Comparison of ENCODE assay signal across 9 cellular contexts in genomic region chr1:89907669-89908293, GRCh38.
DNase-seq lines count a peak whose midpoint lies in the region; ATAC-seq and TF ChIP-seq lines count a peak whose summit lies in the region.
"Had no signal": no experiment of that assay in that cellular context is flagged by ENCODE, and none has a peak within 500 bp of the region (broad histone marks: within the 10 kb centered on the region; RNA-seq: fewer than 3 reads in every experiment).

No MANE protein-coding gene starts in this region.

- CTCF ChIA-PET in IMR-90 (lab: Yijun Ruan, JAX), result interaction anchor here (1.5 kb wide), 1 partner anchor 35 kb away, joined by 3 read pairs; no protein-coding TSS in a partner anchor

- peak overlapping the region; percentile 87 for H3K14ac ChIP-seq in IMR-90 (replicated peaks; ENCODE audit: low read depth, low read length)

- intact Hi-C loops in IMR-90 (cut with micrococcal nuclease) (loop anchor here (5.0 kb wide), 3 partner anchors 40 to 80 kb away; no protein-coding TSS in a partner anchor), head of caudate nucleus (cut with DNase I) (no loop called here)

- peaks cover 22% of the 10 kb centered on the region for H3K36me3 Mint-ChIP-seq in brain
- no peaks in the 10 kb centered on the region for H3K36me3 Mint-ChIP-seq in nephron progenitor cell (ENCODE audit: low read depth)

- peak overlapping the region; percentile 66; the same call in 1 of the 2 replicates for H3K23ac ChIP-seq in IMR-90 (ENCODE audit: low read depth, low read length)

- H3K9me1 ChIP-seq in IMR-90 (ENCODE audit: insufficient read depth, low read length), result peaks cover 20% of the 10 kb centered on the region

- no peaks in the 10 kb centered on the region for H4K20me1 ChIP-seq in IMR-90 (ENCODE audit: insufficient read depth, low read length)

- peak overlapping the region; percentile 73 for H2BK15ac ChIP-seq in IMR-90 (ENCODE audit: low read depth, low read length)

- peaks cover 82% of the 10 kb centered on the region for H3K4me1 Mint-ChIP-seq in brain
- H3K4me1 Mint-ChIP-seq in nephron progenitor cell, result peaks cover 92% of the 10 kb centered on the region

- H3K4me1 ChIP-seq in IMR-90 (ENCODE audit: control insufficient read depth, insufficient read depth, low read length), result peaks cover 40% of the 10 kb centered on the region

- TF ChIP-seq POLR2A in IMR-90 (IDR thresholded peaks at IDR 0.05; ENCODE audit: low read depth, low read length), result no peak

- no peak overlapping the region for H3K4me3 ChIP-seq in IMR-90 (ENCODE audit: insufficient read depth, low read depth, low read length)

- peak overlapping the region; percentile 94 for H3K4ac ChIP-seq in IMR-90 (ENCODE audit: low read depth, low read length)

- H2AK9ac ChIP-seq in IMR-90 (replicated peaks; ENCODE audit: low read depth, low read length, poor library complexity), result no peak overlapping the region

- peak overlapping the region; percentile 80 for H4K5ac ChIP-seq in IMR-90 (ENCODE audit: low read depth, low read length)

- H3K9me3 Mint-ChIP-seq in brain, result no peaks in the 10 kb centered on the region
- H3K9me3 Mint-ChIP-seq in nephron progenitor cell, result no peaks in the 10 kb centered on the region

- BruUV-seq in IMR-90 (replicated peaks; lab: Mats Ljungman, UMichigan), result no TSS peak

- H2BK120ac ChIP-seq in IMR-90 (ENCODE audit: low read depth, low read length), result peak overlapping the region; percentile 99

- dilution Hi-C loops in IMR-90 (cut with HindIII; ENCODE audit: low sequenced_read_pairs, unreplicated experiment), result no loop called here

- POLR2A ChIA-PET in IMR-90 (lab: Charles Lee; ENCODE audit: unreplicated experiment), result no interaction called here

- ATAC-seq in IMR-90 (ENCODE audit: low read depth), result no peak

- H3K4me2 ChIP-seq in IMR-90 (ENCODE audit: low read depth, low read length), result no peak overlapping the region

- peak overlapping the region; percentile 87 for H4K91ac ChIP-seq in IMR-90 (ENCODE audit: insufficient read depth, low read depth, low read length)

- H3K9me3 ChIP-seq in IMR-90 (ENCODE audit: control insufficient read depth, insufficient read depth, low read length), result no peaks in the 10 kb centered on the region

- no peaks in the 10 kb centered on the region for H3K27me3 ChIP-seq in IMR-90 (ENCODE audit: control insufficient read depth, insufficient read depth, low read length)

- peak overlapping the region; percentile 97 for H2BK5ac ChIP-seq in IMR-90 (ENCODE audit: low read depth, low read length, poor library complexity, severe bottlenecking)

- peak overlapping the region in 4 of 5 experiments; percentile 75 to 97 (median 83) for H3K27ac Mint-ChIP-seq in brain
- H3K27ac Mint-ChIP-seq in nephron progenitor cell, result peak overlapping the region; percentile 95

- H3K27me3 Mint-ChIP-seq in brain, result peaks cover 3% of the 10 kb centered on the region
- no peaks in the 10 kb centered on the region for H3K27me3 Mint-ChIP-seq in nephron progenitor cell (ENCODE audit: low read depth, poor library complexity)

- H2AFZ ChIP-seq in IMR-90 (replicated peaks; ENCODE audit: low read length, poor library complexity), result no peak overlapping the region

- peak overlapping the region in 1 of 5 experiments; percentile 12 for H3K4me3 Mint-ChIP-seq in brain
- peak overlapping the region; percentile 12 for H3K4me3 Mint-ChIP-seq in nephron progenitor cell

- no peak overlapping the region for H3K9ac ChIP-seq in IMR-90 (ENCODE audit: low read depth, low read length)

- H3K56ac ChIP-seq in IMR-90 (ENCODE audit: extremely low read depth, insufficient read depth, low read length), result 0 out of 2 replicates have a peak overlapping the region, but pooled peaks have one; percentile 11

- DNase-seq in Caki2 (ENCODE audit: low read depth), result peak; percentile 26
- DNase-seq in IMR-90, result peak; percentile 82
- DNase-seq in nephron progenitor cell, result no peak
- DNase-seq in DMS114 treated with DMSO at 0.1 percent for 48 hours (lab: John Stamatoyannopoulos, UW; ENCODE audit: unreplicated experiment), result no peak
- DNase-seq in NCI-H2081 treated with DMSO at 0.1 percent for 48 hours (lab: John Stamatoyannopoulos, UW), result no peak
- no peak for DNase-seq in NK-92 treated with Interleukin-12 subunit alpha and Interleukin-12 subunit beta, amount 100 ng/mL, for 24 hours (lab: John Stamatoyannopoulos, UW)
- DNase-seq in head of caudate nucleus, result no peak
- DNase-seq: islet precursor cell had no signal

- H3K27ac ChIP-seq in IMR-90 (ENCODE audit: insufficient read depth, low read length), result peak overlapping the region; percentile 97; the same call in 1 of the 2 replicates

- H2AK5ac ChIP-seq in IMR-90 (ENCODE audit: low read depth, low read length), result peak overlapping the region; percentile 87

- no peak for TF ChIP-seq CTCF in IMR-90 (conservative IDR thresholded peaks at IDR 0.05; ENCODE audit: low read depth, low read length)
- TF ChIP-seq CTCF in brain (conservative IDR thresholded peaks at IDR 0.05), result no peak
- no peak for TF ChIP-seq CTCF in nephron progenitor cell (IDR thresholded peaks at IDR 0.05)

- no peaks in the 10 kb centered on the region for H3K36me3 ChIP-seq in IMR-90 (ENCODE audit: control insufficient read depth, insufficient read depth, low read length)

- peak overlapping the region; percentile 83 for H3K18ac ChIP-seq in IMR-90 (ENCODE audit: low read depth, low read length)

- H2BK20ac ChIP-seq in IMR-90 (ENCODE audit: low read depth, low read length), result peak overlapping the region; percentile 93

- TF ChIP-seq RAD21 in IMR-90 (IDR thresholded peaks at IDR 0.05; ENCODE audit: low read length), result no peak

- H4K8ac ChIP-seq in IMR-90 (ENCODE audit: low read depth in 2 of 2, low read length in 2 of 2), result peak overlapping the region; percentile 57 to 88

- in situ Hi-C loops in Caki2 (cut with HindIII; ENCODE audit: low pct_unique_long_range_greater_than_20kb, low sequenced_read_pairs), result no loop called here
- in situ Hi-C loops in IMR-90 (cut with MboI; ENCODE audit: low sequenced_read_pairs), result no loop called here

- H3K79me1 ChIP-seq in IMR-90 (ENCODE audit: low read depth in 1 of 2, low read length in 2 of 2), result peaks cover 25 to 54% of the 10 kb centered on the region in 2 experiments

- WGBS in IMR-90 (ENCODE audit: extremely low coverage in 2 of 2, insufficient read length in 1 of 2), 2 experiments, result no CpG with 5 or more reads among the region's 2 CpGs

TF ChIP-seq in IMR-90, 13 proteins besides CTCF, POLR2A, EP300 and RAD21:
- TF ChIP-seq FOS (IDR thresholded peaks at IDR 0.05; ENCODE audit: low read depth, low read length), result peak; percentile 43; the same call in 1 of the 2 replicates
- no peak for TF ChIP-seq MAFK (IDR thresholded peaks at IDR 0.05; ENCODE audit: low read depth, low read length)

Comparison
In these comparisons a context has a peak if more than half of its experiments do, and no peak if none do; other contexts are left out.
1. DNase-seq: peak in Caki2 (single experiment) and IMR-90 (single experiment); none in nephron progenitor cell (single experiment), DMS114 treated with DMSO at 0.1 percent for 48 hours (single experiment), NCI-H2081 treated with DMSO at 0.1 percent for 48 hours (single experiment), NK-92 treated with Interleukin-12 subunit alpha and Interleukin-12 subunit beta, amount 100 ng/mL, for 24 hours (single experiment) and head of caudate nucleus (0 of 42).